ENCODE assay signal across 7 cellular contexts in the genomic region with DNA sequence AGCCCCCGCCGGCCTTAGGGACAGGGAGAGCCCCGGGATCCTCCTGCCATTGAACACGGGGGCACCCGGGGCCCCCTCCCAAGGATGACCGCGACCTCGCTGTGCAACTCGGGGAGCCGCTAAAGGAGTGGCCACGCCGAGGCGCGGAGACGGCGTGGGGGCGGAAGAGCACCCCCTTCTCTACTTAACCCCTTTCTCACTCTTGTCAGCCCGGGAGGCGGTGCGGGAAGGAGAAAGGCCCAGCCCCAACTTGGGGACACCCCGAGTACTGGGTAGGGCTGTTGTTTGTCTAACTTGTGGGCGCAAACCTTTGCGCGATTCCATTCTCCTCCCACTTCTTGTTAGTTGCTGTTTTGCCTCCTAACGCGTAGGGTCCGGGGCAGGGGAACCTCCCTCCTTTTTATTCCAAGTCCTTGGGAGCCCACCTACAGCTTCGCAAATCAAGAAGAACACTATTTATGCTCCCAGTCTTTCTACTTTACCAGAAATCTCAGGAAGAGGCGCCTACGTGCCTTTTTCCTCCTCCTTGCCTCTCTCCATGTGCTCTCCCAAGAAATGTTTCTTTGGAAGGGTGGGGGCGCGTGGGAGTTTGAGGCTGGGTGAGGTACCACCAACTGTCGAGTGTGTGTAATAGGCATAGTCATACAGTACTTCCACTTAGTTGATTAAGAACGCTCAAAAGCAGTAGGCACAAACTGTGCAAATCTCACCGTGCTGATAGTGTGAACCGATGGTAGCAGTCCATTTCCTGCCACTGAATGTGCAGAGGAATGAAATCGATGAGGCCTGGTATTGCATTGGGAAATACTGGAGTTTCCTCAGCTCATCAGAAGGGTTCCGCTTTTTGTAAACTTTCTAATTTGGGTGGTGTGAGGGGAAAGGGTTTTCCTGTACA. TPM values are rescaled to one million over a fixed set of nuclear protein-coding genes. Genes with fewer than 3 reads are reported as not detected.
DNase-seq lines count a peak whose midpoint lies in the region; ATAC-seq lines count a peak whose summit lies in the region.

No MANE protein-coding gene starts in this region.

- ATAC-seq in GM18873 (IDR thresholded peaks at IDR 0.05; ENCODE audit: low FRiP score, unreplicated experiment) = peak; percentile 16
- ATAC-seq in HG02970 (IDR thresholded peaks at IDR 0.05; ENCODE audit: low FRiP score, unreplicated experiment) = peak; percentile 22
- peak; percentile 58 to 67 for ATAC-seq in activated naive CD4-positive, alpha-beta T cell treated with anti-CD3 and anti-CD28 coated beads, Interleukin-2, amount 50 U/mL, for 72 hours
- peak; percentile 66 for ATAC-seq in left ventricle myocardium superior

- intact Hi-C loops in left ventricle myocardium superior (cut with micrococcal nuclease) = no loop called here

- H3K9me3 Mint-ChIP-seq in activated naive CD4-positive, alpha-beta T cell treated with anti-CD3 and anti-CD28 coated beads, Interleukin-2, amount 50 U/mL, for 72 hours = no peaks in the 10 kb centered on the region

- H3K27ac Mint-ChIP-seq in activated naive CD4-positive, alpha-beta T cell treated with anti-CD3 and anti-CD28 coated beads, Interleukin-2, amount 50 U/mL, for 72 hours = peak overlapping the region; percentile 81 to 99

- DNase-seq in RKO (ENCODE audit: low spot score) (peak; percentile 87), left ventricle myocardium superior (peak; percentile 41), putamen (ENCODE audit: low spot score) (peak; percentile 47), GM19240 (ENCODE audit: insufficient read length, low spot score) (no peak)
- DNase-seq in activated naive CD4-positive, alpha-beta T cell treated with anti-CD3 and anti-CD28 coated beads, Interleukin-2, amount 50 U/mL, for 72 hours (ENCODE audit: low spot score in 2 of 2) = peak; percentile 23 to 64

- peaks cover 0 to 4% of the 10 kb centered on the region in 2 donors for H3K36me3 Mint-ChIP-seq in activated naive CD4-positive, alpha-beta T cell treated with anti-CD3 and anti-CD28 coated beads, Interleukin-2, amount 50 U/mL, for 72 hours

RNA-seq across cellular contexts. Expression of gene DIAPH2, which starts 0.8 kb away (rescaled TPM):
- 1 to 10 TPM; 6.8 to 8.1 TPM for total RNA-seq in activated naive CD4-positive, alpha-beta T cell treated with anti-CD3 and anti-CD28 coated beads, Interleukin-2, amount 50 U/mL, for 72 hours
- total RNA-seq in left ventricle myocardium superior = 9.8 TPM

Comparison
In these comparisons a context has a peak if more than half of its experiments do, and no peak if none do; other contexts are left out.
1. ATAC-seq: peak in every context shown above with its lines; median percentile 66 in left ventricle myocardium superior; 62 in activated naive CD4-positive, alpha-beta T cell treated with anti-CD3 and anti-CD28 coated beads, Interleukin-2, amount 50 U/mL, for 72 hours; 22 in HG02970; 16 in GM18873.